Comparison of ENCODE assay signal across 37 cellular contexts in genomic region chr12:96979532-96979931, GRCh38.
"Had no signal": no experiment of that assay in that cellular context is flagged by ENCODE, and none has a peak within 500 bp of the region (broad histone marks: within the 10 kb centered on the region; RNA-seq: fewer than 3 reads in every experiment).

No MANE protein-coding gene starts in this region.

- H3K27ac ChIP-seq: adrenal gland, body of pancreas, brain microvascular endothelial cell, breast epithelium, VCaP had no signal

- H3K4me1 ChIP-seq: adrenal gland, body of pancreas, breast epithelium had no signal

- DNase-seq: activated CD4-positive, alpha-beta T cell treated with anti-CD3 and anti-CD28 coated beads for 1 hour; activated CD4-positive, alpha-beta T cell treated with anti-CD3 and anti-CD28 coated beads for 36 hours; activated CD4-positive, alpha-beta T cell treated with anti-CD3 and anti-CD28 coated beads for 48 hours; activated CD4-positive, alpha-beta T cell treated with anti-CD3 and anti-CD28 coated beads, Interleukin-2, amount 10 ng/mL, durations not matched to agents 7 days and 5 days; activated CD4-positive, alpha-beta T cell treated with anti-CD3 and anti-CD28 coated beads, Interleukin-2, amount 50 U/mL, for 48 hours; activated CD4-positive, CD25-positive, alpha-beta regulatory T cell; activated CD8-positive, alpha-beta memory T cell treated with anti-CD3 and anti-CD28 coated beads, Interleukin-2, amount 50 U/mL, for 4 hours; activated CD8-positive, alpha-beta T cell treated with anti-CD3 and anti-CD28 coated beads for 36 hours; activated effector memory CD4-positive, alpha-beta T cell treated with anti-CD3 and anti-CD28 coated beads, Interleukin-2, amount 50 U/mL, for 16 hours; activated gamma-delta T cell treated with Interleukin-2 at 50 U/mL for 16 hours; activated naive CD4-positive, alpha-beta T cell; activated naive CD4-positive, alpha-beta T cell treated with anti-CD3 and anti-CD28 coated beads for 36 hours; activated naive CD4-positive, alpha-beta T cell treated with anti-CD3 and anti-CD28 coated beads, Interleukin-2, amount 50 U/mL, for 16 hours; activated naive CD8-positive, alpha-beta T cell treated with anti-CD3 and anti-CD28 coated beads for 36 hours; activated T-cell treated with anti-CD3 and anti-CD28 coated beads for 4 hours; activated T-cell treated with anti-CD3 and anti-CD28 coated beads, Interleukin-2, amount 50 U/mL, for 1 hour; activated T-cell treated with anti-CD3 and anti-CD28 coated beads, Interleukin-2, amount 50 U/mL, for 4 hours; activated T-cell treated with anti-CD3 and anti-CD28 coated beads, Interleukin-2, amount 50 U/mL, for 72 hours; adrenal gland; amniotic stem cell; aorta; body of pancreas; brain microvascular endothelial cell; central memory CD4-positive, alpha-beta T cell; cerebellar nuclear complex; T-helper 1 cell; T-helper 2 cell; T-helper 9 cell had no signal

- H3K27ac Mint-ChIP-seq: activated CD4-positive, alpha-beta T cell treated with anti-CD3 and anti-CD28 coated beads for 36 hours; activated CD4-positive, alpha-beta T cell treated with anti-CD3 and anti-CD28 coated beads, Interleukin-2, amount 10 ng/mL, durations not matched to agents 7 days and 5 days; activated CD8-positive, alpha-beta T cell treated with anti-CD3 and anti-CD28 coated beads for 36 hours; activated naive CD4-positive, alpha-beta T cell treated with anti-CD3 and anti-CD28 coated beads for 36 hours; activated naive CD4-positive, alpha-beta T cell treated with anti-CD3 and anti-CD28 coated beads, Interleukin-2, amount 50 U/mL, for 72 hours; activated naive CD8-positive, alpha-beta T cell treated with anti-CD3 and anti-CD28 coated beads for 36 hours; activated T-cell treated with anti-CD3 and anti-CD28 coated beads, Interleukin-2, amount 50 U/mL, for 72 hours; activated T-helper 1 cell treated with anti-CD3 and anti-CD28 coated beads, Interleukin-12 subunit alpha, Interleukin-12 subunit beta, Interleukin-2, Interleukin-4 antibody, amounts not matched to agents 30 ng/mL and 10 ng/mL and 1 ng/mL, durations not matched to agents 14 hours and 24 hours and 36 hours; activated T-helper 17 cell treated with anti-CD3 and anti-CD28 coated beads, Interleukin-2, amount 50 U/mL, for 72 hours; T-helper 1 cell treated with Interleukin-12 subunit alpha and Interleukin-12 subunit beta and Interleukin-4 antibody, amounts not matched to agents 30 μg/mL and 1 μg/mL, for 36 hours; T-helper 2 cell treated with Interferon-gamma antibody and Interleukin-4, amounts not matched to agents 5 μg/mL and 100 μg/mL, for 36 hours had no signal

- H3K27me3 ChIP-seq: adrenal gland, body of pancreas, brain microvascular endothelial cell, breast epithelium had no signal

- H3K9me3 ChIP-seq: adrenal gland, body of pancreas, breast epithelium had no signal

- FAIRE-seq: TTC549 had no signal

- H3K4me3 Mint-ChIP-seq: activated CD4-positive, alpha-beta T cell treated with anti-CD3 and anti-CD28 coated beads for 36 hours; activated CD4-positive, alpha-beta T cell treated with anti-CD3 and anti-CD28 coated beads, Interleukin-2, amount 10 ng/mL, durations not matched to agents 7 days and 5 days; activated CD8-positive, alpha-beta T cell treated with anti-CD3 and anti-CD28 coated beads for 36 hours; activated naive CD4-positive, alpha-beta T cell treated with anti-CD3 and anti-CD28 coated beads for 36 hours; activated naive CD8-positive, alpha-beta T cell treated with anti-CD3 and anti-CD28 coated beads for 36 hours; activated T-cell treated with anti-CD3 and anti-CD28 coated beads, Interleukin-2, amount 50 U/mL, for 4 hours; activated T-cell treated with anti-CD3 and anti-CD28 coated beads, Interleukin-2, amount 50 U/mL, for 72 hours; activated T-helper 1 cell treated with anti-CD3 and anti-CD28 coated beads, Interleukin-12 subunit alpha, Interleukin-12 subunit beta, Interleukin-2, Interleukin-4 antibody, amounts not matched to agents 30 ng/mL and 10 ng/mL and 1 ng/mL, durations not matched to agents 14 hours and 24 hours and 36 hours; activated T-helper 17 cell treated with anti-CD3 and anti-CD28 coated beads, Interleukin-2, amount 50 U/mL, for 72 hours; T-helper 1 cell treated with Interleukin-12 subunit alpha and Interleukin-12 subunit beta and Interleukin-4 antibody, amounts not matched to agents 30 μg/mL and 1 μg/mL, for 36 hours; T-helper 2 cell treated with Interferon-gamma antibody and Interleukin-4, amounts not matched to agents 5 μg/mL and 100 μg/mL, for 36 hours had no signal

- H3K36me3 Mint-ChIP-seq: activated naive CD4-positive, alpha-beta T cell treated with anti-CD3 and anti-CD28 coated beads, Interleukin-2, amount 50 U/mL, for 72 hours; activated naive CD8-positive, alpha-beta T cell treated with anti-CD3 and anti-CD28 coated beads for 36 hours had no signal

- H3K4me3 ChIP-seq: adrenal gland, body of pancreas, breast epithelium had no signal

- H3K9me3 Mint-ChIP-seq: activated CD4-positive, alpha-beta T cell treated with anti-CD3 and anti-CD28 coated beads, Interleukin-2, amount 10 ng/mL, durations not matched to agents 7 days and 5 days; activated CD8-positive, alpha-beta T cell treated with anti-CD3 and anti-CD28 coated beads for 36 hours; activated naive CD4-positive, alpha-beta T cell treated with anti-CD3 and anti-CD28 coated beads for 36 hours; activated naive CD4-positive, alpha-beta T cell treated with anti-CD3 and anti-CD28 coated beads, Interleukin-2, amount 50 U/mL, for 72 hours; activated naive CD8-positive, alpha-beta T cell treated with anti-CD3 and anti-CD28 coated beads for 36 hours; activated T-cell treated with anti-CD3 and anti-CD28 coated beads, Interleukin-2, amount 50 U/mL, for 4 hours; activated T-cell treated with anti-CD3 and anti-CD28 coated beads, Interleukin-2, amount 50 U/mL, for 72 hours; activated T-helper 1 cell treated with anti-CD3 and anti-CD28 coated beads, Interleukin-12 subunit alpha, Interleukin-12 subunit beta, Interleukin-2, Interleukin-4 antibody, amounts not matched to agents 30 ng/mL and 10 ng/mL and 1 ng/mL, durations not matched to agents 14 hours and 24 hours and 36 hours; activated T-helper 17 cell treated with anti-CD3 and anti-CD28 coated beads, Interleukin-2, amount 50 U/mL, for 72 hours; T-helper 1 cell treated with Interleukin-12 subunit alpha and Interleukin-12 subunit beta and Interleukin-4 antibody, amounts not matched to agents 30 μg/mL and 1 μg/mL, for 36 hours; T-helper 2 cell treated with Interferon-gamma antibody and Interleukin-4, amounts not matched to agents 5 μg/mL and 100 μg/mL, for 36 hours had no signal

- ATAC-seq: activated CD4-positive, alpha-beta T cell treated with anti-CD3 and anti-CD28 coated beads for 36 hours; activated CD4-positive, CD25-positive, alpha-beta regulatory T cell treated with anti-CD3 and anti-CD28 coated beads, Interleukin-2, amount 50 U/mL, for 24 hours; activated CD8-positive, alpha-beta T cell treated with anti-CD3 and anti-CD28 coated beads for 36 hours; activated naive CD4-positive, alpha-beta T cell treated with anti-CD3 and anti-CD28 coated beads, Interleukin-2, amount 50 U/mL, for 72 hours; activated T-cell treated with anti-CD3 and anti-CD28 coated beads, Interleukin-2, amount 50 U/mL, for 4 hours; activated T-cell treated with anti-CD3 and anti-CD28 coated beads, Interleukin-2, amount 50 U/mL, for 72 hours; activated T-helper 17 cell treated with anti-CD3 and anti-CD28 coated beads, Interleukin-2, amount 50 U/mL, for 72 hours; body of pancreas had no signal

- H3K4me1 Mint-ChIP-seq: activated CD4-positive, alpha-beta T cell treated with anti-CD3 and anti-CD28 coated beads for 36 hours; activated CD4-positive, alpha-beta T cell treated with anti-CD3 and anti-CD28 coated beads, Interleukin-2, amount 10 ng/mL, durations not matched to agents 7 days and 5 days; activated naive CD8-positive, alpha-beta T cell treated with anti-CD3 and anti-CD28 coated beads for 36 hours; activated T-helper 17 cell treated with anti-CD3 and anti-CD28 coated beads, Interleukin-2, amount 50 U/mL, for 72 hours had no signal

- H3K36me3 ChIP-seq: adrenal gland, brain microvascular endothelial cell, breast epithelium had no signal
